In genomic region chr3:120741837-120742197, GRCh38 we compare ENCODE assay signal across 8 cellular contexts. TPM values are rescaled to one million over a fixed set of nuclear protein-coding genes. Genes with fewer than 3 reads are reported as not detected.
DNase-seq lines count a peak whose midpoint lies in the region; ATAC-seq and FAIRE-seq lines count a peak whose summit lies in the region.

No MANE protein-coding gene starts in this region.

- H3K36me3 Mint-ChIP-seq in activated naive CD4-positive, alpha-beta T cell treated with anti-CD3 and anti-CD28 coated beads, Interleukin-2, amount 50 U/mL, for 72 hours, result peaks cover 11 to 25% of the 10 kb centered on the region in 2 donors

- peak; percentile 13 for DNase-seq in AG20443 (ENCODE audit: low spot score)
- DNase-seq in activated naive CD4-positive, alpha-beta T cell treated with anti-CD3 and anti-CD28 coated beads, Interleukin-2, amount 50 U/mL, for 72 hours (ENCODE audit: low spot score in 2 of 2), result no peak
- DNase-seq in stromal cell of bone marrow (ENCODE audit: low read depth), result peak; percentile 13
- DNase-seq in putamen (ENCODE audit: low spot score), result no peak
- DNase-seq in NAMALWA (ENCODE audit: low spot score), result no peak

- ATAC-seq in GM18873 (IDR thresholded peaks at IDR 0.05; ENCODE audit: low FRiP score, unreplicated experiment) (peak; percentile 13), HG03520 (IDR thresholded peaks at IDR 0.05; ENCODE audit: unreplicated experiment) (peak; percentile 9)
- ATAC-seq in activated naive CD4-positive, alpha-beta T cell treated with anti-CD3 and anti-CD28 coated beads, Interleukin-2, amount 50 U/mL, for 72 hours, result peak in 1 of 2 donors; percentile 11

- peaks cover 0 to 5% of the 10 kb centered on the region in 2 donors for H3K9me3 Mint-ChIP-seq in activated naive CD4-positive, alpha-beta T cell treated with anti-CD3 and anti-CD28 coated beads, Interleukin-2, amount 50 U/mL, for 72 hours

- peak overlapping the region; percentile 93 to 99 for H3K27ac Mint-ChIP-seq in activated naive CD4-positive, alpha-beta T cell treated with anti-CD3 and anti-CD28 coated beads, Interleukin-2, amount 50 U/mL, for 72 hours

- FAIRE-seq in islet of Langerhans (lab: Jason Lieb, UNC), result peak; percentile 79

RNA-seq across cellular contexts. Expression of gene RABL3, which starts 0.5 kb away (rescaled TPM):
- 10 to 100 TPM; 24.5 to 53.4 TPM for total RNA-seq in activated naive CD4-positive, alpha-beta T cell treated with anti-CD3 and anti-CD28 coated beads, Interleukin-2, amount 50 U/mL, for 72 hours

RNA-seq across cellular contexts. Expression of gene GTF2E1, which starts 0.7 kb away (rescaled TPM):
- 10 to 100 TPM; 11.9 to 20.7 TPM for total RNA-seq in activated naive CD4-positive, alpha-beta T cell treated with anti-CD3 and anti-CD28 coated beads, Interleukin-2, amount 50 U/mL, for 72 hours

RNA-seq across cellular contexts. Expression of gene HGD, which starts 59.8 kb away (rescaled TPM):
- total RNA-seq in activated naive CD4-positive, alpha-beta T cell treated with anti-CD3 and anti-CD28 coated beads, Interleukin-2, amount 50 U/mL, for 72 hours, result under 1 TPM; 0.62 to 0.87 TPM

Comparison
In these comparisons a context has a peak if more than half of its experiments do, and no peak if none do; other contexts are left out.
1. DNase-seq: peak in AG20443 (single experiment) and stromal cell of bone marrow (single experiment); none in activated naive CD4-positive, alpha-beta T cell treated with anti-CD3 and anti-CD28 coated beads, Interleukin-2, amount 50 U/mL, for 72 hours (0 of 2), putamen (single experiment) and NAMALWA (single experiment).